Comparison of ENCODE assay signal across 26 cellular contexts in genomic region chr15:101562428-101563059, GRCh38.
"Had no signal": no experiment of that assay in that cellular context is flagged by ENCODE, and none has a peak within 500 bp of the region (broad histone marks: within the 10 kb centered on the region; RNA-seq: fewer than 3 reads in every experiment).

No MANE protein-coding gene starts in this region.

- DNase-seq: activated CD4-positive, alpha-beta T cell treated with anti-CD3 and anti-CD28 coated beads, Interleukin-2, amount 10 ng/mL, durations not matched to agents 24 days and 14 days; activated CD4-positive, alpha-beta T cell treated with anti-CD3 and anti-CD28 coated beads, Interleukin-2, amount 50 U/mL, for 4 hours; activated CD8-positive, alpha-beta memory T cell treated with anti-CD3 and anti-CD28 coated beads, Interleukin-2, amount 50 U/mL, for 4 hours; activated CD8-positive, alpha-beta T cell treated with anti-CD3 and anti-CD28 coated beads, Interleukin-2, amount 10 ng/mL, durations not matched to agents 7 days and 5 days; activated effector memory CD4-positive, alpha-beta T cell treated with Interleukin-2 at 50 U/mL for 16 hours; activated naive CD4-positive, alpha-beta T cell treated with anti-CD3 and anti-CD28 coated beads, Interleukin-2, amount 10 ng/mL, durations not matched to agents 7 days and 5 days; activated naive CD8-positive, alpha-beta T cell treated with anti-CD3 and anti-CD28 coated beads, Interleukin-2, amount 50 U/mL, for 24 hours; activated T-cell treated with anti-CD3 and anti-CD28 coated beads, Interleukin-2, amount 50 U/mL, for 48 hours; aorta; brain microvascular endothelial cell; NCI-H1092 treated with DMSO at 0.1 percent for 48 hours; NCI-H1417; NCI-H146; NCI-H187 treated with DMSO at 0.1 percent for 48 hours; NCI-H2081; NCI-H2171 treated with DMSO at 0.1 percent for 48 hours; NCI-H226; NCI-H446 treated with DMSO at 0.1 percent for 48 hours; NCI-H524; NCI-H69; SHP77; SJCRH30; T1000 had no signal

- H3K9me3 Mint-ChIP-seq: activated CD4-positive, alpha-beta T cell treated with anti-CD3 and anti-CD28 coated beads, Interleukin-2, amount 10 ng/mL, durations not matched to agents 24 days and 14 days; activated naive CD4-positive, alpha-beta T cell treated with anti-CD3 and anti-CD28 coated beads, Interleukin-2, amount 10 ng/mL, durations not matched to agents 7 days and 5 days; activated naive CD8-positive, alpha-beta T cell treated with anti-CD3 and anti-CD28 coated beads, Interleukin-2, amount 50 U/mL, for 24 hours had no signal

- H3K36me3 ChIP-seq: brain microvascular endothelial cell, SJCRH30 had no signal

- H3K4me3 ChIP-seq: SJCRH30, SK-N-MC had no signal

- H3K9me3 ChIP-seq: SJCRH30 had no signal

- H3K27me3 ChIP-seq: brain microvascular endothelial cell had no signal

- ATAC-seq: activated CD8-positive, alpha-beta T cell treated with anti-CD3 and anti-CD28 coated beads, Interleukin-2, amount 10 ng/mL, durations not matched to agents 7 days and 5 days; activated naive CD8-positive, alpha-beta T cell treated with anti-CD3 and anti-CD28 coated beads, Interleukin-2, amount 50 U/mL, for 24 hours; Panc1 had no signal

- H3K36me3 Mint-ChIP-seq: activated naive CD4-positive, alpha-beta T cell treated with anti-CD3 and anti-CD28 coated beads, Interleukin-2, amount 10 ng/mL, durations not matched to agents 7 days and 5 days; activated naive CD8-positive, alpha-beta T cell had no signal

- H3K27ac ChIP-seq: brain microvascular endothelial cell, SJCRH30, SK-N-MC had no signal

- H3K27ac Mint-ChIP-seq: activated CD4-positive, alpha-beta T cell treated with anti-CD3 and anti-CD28 coated beads, Interleukin-2, amount 10 ng/mL, durations not matched to agents 24 days and 14 days; activated CD8-positive, alpha-beta T cell treated with anti-CD3 and anti-CD28 coated beads, Interleukin-2, amount 10 ng/mL, durations not matched to agents 7 days and 5 days; activated naive CD4-positive, alpha-beta T cell treated with anti-CD3 and anti-CD28 coated beads, Interleukin-2, amount 10 ng/mL, durations not matched to agents 7 days and 5 days; activated naive CD8-positive, alpha-beta T cell; activated naive CD8-positive, alpha-beta T cell treated with anti-CD3 and anti-CD28 coated beads, Interleukin-2, amount 50 U/mL, for 24 hours had no signal

- H3K4me3 Mint-ChIP-seq: activated CD4-positive, alpha-beta T cell treated with anti-CD3 and anti-CD28 coated beads, Interleukin-2, amount 10 ng/mL, durations not matched to agents 24 days and 14 days; activated CD8-positive, alpha-beta T cell treated with anti-CD3 and anti-CD28 coated beads, Interleukin-2, amount 10 ng/mL, durations not matched to agents 7 days and 5 days; activated naive CD4-positive, alpha-beta T cell treated with anti-CD3 and anti-CD28 coated beads, Interleukin-2, amount 10 ng/mL, durations not matched to agents 7 days and 5 days; activated naive CD8-positive, alpha-beta T cell; activated naive CD8-positive, alpha-beta T cell treated with anti-CD3 and anti-CD28 coated beads, Interleukin-2, amount 50 U/mL, for 24 hours had no signal

- H3K4me1 Mint-ChIP-seq: activated CD4-positive, alpha-beta T cell treated with anti-CD3 and anti-CD28 coated beads, Interleukin-2, amount 10 ng/mL, durations not matched to agents 24 days and 14 days; activated naive CD4-positive, alpha-beta T cell treated with anti-CD3 and anti-CD28 coated beads, Interleukin-2, amount 10 ng/mL, durations not matched to agents 7 days and 5 days; activated naive CD8-positive, alpha-beta T cell treated with anti-CD3 and anti-CD28 coated beads, Interleukin-2, amount 50 U/mL, for 24 hours had no signal
